11 cellular contexts compared by ENCODE assay signal in genomic region chr12:53482626-53483165, GRCh38. TPM values are rescaled to one million over a fixed set of nuclear protein-coding genes. Genes with fewer than 3 reads are reported as not detected.
DNase-seq lines count a peak whose midpoint lies in the region; FAIRE-seq and TF ChIP-seq lines count a peak whose summit lies in the region.
"Had no signal": no experiment of that assay in that cellular context is flagged by ENCODE, and none has a peak within 500 bp of the region (broad histone marks: within the 10 kb centered on the region; RNA-seq: fewer than 3 reads in every experiment).

No MANE protein-coding gene starts in this region.

- no peaks in the 10 kb centered on the region for H3K9me3 Mint-ChIP-seq in endodermal cell
- H3K9me3 Mint-ChIP-seq: CD8-positive, alpha-beta T cell had no signal

- H4K20me1 ChIP-seq in osteoblast (ENCODE audit: insufficient read depth, low read length), result peaks cover 69% of the 10 kb centered on the region

- intact Hi-C loops in lower leg skin (cut with DNase I; ENCODE audit: low total_unique reads), result no loop called here

- H3K27ac ChIP-seq in HEK293 (ENCODE audit: extremely low read depth, low read depth, low read length) (no peak overlapping the region; the same call in 1 of the 2 replicates), endodermal cell (ENCODE audit: low read depth, low read length) (no peak overlapping the region), osteoblast (ENCODE audit: low read depth, low read length) (peak overlapping the region; percentile 54)
- H3K27ac ChIP-seq: prostate gland had no signal

- H3K4me1 ChIP-seq in HEK293 (ENCODE audit: control insufficient read depth, insufficient read depth, low read length), result no peaks in the 10 kb centered on the region
- peaks cover 25% of the 10 kb centered on the region for H3K4me1 ChIP-seq in endodermal cell (ENCODE audit: control insufficient read depth, insufficient read depth, low read length)
- peaks cover 42% of the 10 kb centered on the region for H3K4me1 ChIP-seq in osteoblast (ENCODE audit: insufficient read depth, low read length)
- H3K4me1 ChIP-seq: prostate gland had no signal

- peaks cover 27 to 97% of the 10 kb centered on the region in 2 experiments for H3K36me3 ChIP-seq in HEK293 (ENCODE audit: control insufficient read depth in 2 of 2, insufficient read depth in 1 of 2, low read length in 2 of 2)
- peaks cover 92% of the 10 kb centered on the region for H3K36me3 ChIP-seq in endodermal cell (ENCODE audit: control insufficient read depth, insufficient read depth, low read length)
- H3K36me3 ChIP-seq in osteoblast (ENCODE audit: insufficient read depth, low read length), result peaks cover 98% of the 10 kb centered on the region

- CTCF ChIA-PET in HEK293 (lab: Yijun Ruan, JAX), result interaction anchor here (0.6 to 2.0 kb wide), 8 partner anchors 9 to 732 kb away, joined by 3 to 16 read pairs (median 4); no protein-coding TSS in a partner anchor

- H3K4me1 Mint-ChIP-seq in endodermal cell, result peaks cover 31% of the 10 kb centered on the region

- TF ChIP-seq CTCF in HEK293 (tag by site-specific recombination; IDR thresholded peaks at IDR 0.05), result no peak
- no peak for TF ChIP-seq CTCF in endodermal cell (conservative IDR thresholded peaks at IDR 0.05)
- no peak for TF ChIP-seq CTCF in osteoblast (IDR thresholded peaks at IDR 0.05; ENCODE audit: extremely low read depth, low read depth, low read length)
- no peak for TF ChIP-seq CTCF in lower leg skin (IDR thresholded peaks at IDR 0.05)

- no peak overlapping the region for H3K4me2 ChIP-seq in osteoblast (ENCODE audit: insufficient read depth, low read length)

- peak overlapping the region; percentile 83 for H3K27ac Mint-ChIP-seq in endodermal cell

- H3K36me3 Mint-ChIP-seq in endodermal cell (ENCODE audit: low read depth), result peaks cover 69% of the 10 kb centered on the region

- POLR2A ChIA-PET in HEK293 (lab: Yijun Ruan, JAX), result interaction anchor here (0.9 to 3.9 kb wide), 12 partner anchors 9 to 161 kb away, joined by 3 to 39 read pairs (median 6); partner anchors contain the start of genes AAAS, MAP3K12, PRR13 and SP1

- no peak overlapping the region for H3K9ac ChIP-seq in endodermal cell (ENCODE audit: extremely low read depth, low read length, poor library complexity, severe bottlenecking)

- H3K4me3 Mint-ChIP-seq in endodermal cell, result no peak overlapping the region
- H3K4me3 Mint-ChIP-seq: CD8-positive, alpha-beta T cell had no signal

- H3K79me2 ChIP-seq in osteoblast (ENCODE audit: insufficient read depth, low read length), result peaks cover 39% of the 10 kb centered on the region

- H3K27me3 Mint-ChIP-seq in endodermal cell (ENCODE audit: insufficient read depth), result no peaks in the 10 kb centered on the region

- H2AFZ ChIP-seq in osteoblast (ENCODE audit: low read length), result no peak overlapping the region

- H3K9me3 ChIP-seq in HEK293 (ENCODE audit: control insufficient read depth, insufficient read depth, low read depth, low read length) (no peaks in the 10 kb centered on the region), endodermal cell (ENCODE audit: control insufficient read depth, low read length) (no peaks in the 10 kb centered on the region), osteoblast (ENCODE audit: low read depth, low read length) (no peaks in the 10 kb centered on the region)
- H3K9me3 ChIP-seq: left lung, prostate gland had no signal

- FAIRE-seq in RCC 7860 (lab: Jason Lieb, UNC), result no peak

- DNase-seq in endodermal cell (peak; percentile 71), osteoblast (ENCODE audit: insufficient read length, low spot score, missing footprints) (peak; percentile 32), lower leg skin (ENCODE audit: low spot score in 2 of 2) (no peak), RCC 7860 (ENCODE audit: low spot score) (no peak), NCI-H1048 (lab: John Stamatoyannopoulos, UW) (no peak)
- DNase-seq: left lung, NCI-H345 had no signal

- no peaks in the 10 kb centered on the region for H3K27me3 ChIP-seq in endodermal cell (ENCODE audit: control insufficient read depth, insufficient read depth, low read length, poor library complexity, severe bottlenecking)
- H3K27me3 ChIP-seq in osteoblast (ENCODE audit: insufficient read depth, low read length), result no peaks in the 10 kb centered on the region
- H3K27me3 ChIP-seq: left lung had no signal

- H3K4me3 ChIP-seq in HEK293 (ENCODE audit: low read depth, low read length) (no peak overlapping the region), endodermal cell (ENCODE audit: low read length) (no peak overlapping the region), osteoblast (ENCODE audit: insufficient read depth, low read length) (no peak overlapping the region), lower leg skin (ENCODE audit: low read depth, poor library complexity, severe bottlenecking) (no peak overlapping the region)
- H3K4me3 ChIP-seq: left lung, prostate gland had no signal

- WGBS in endodermal cell (ENCODE audit: insufficient coverage in 1 of 2, insufficient read length in 1 of 2), 2 experiments, result 93 to 97% methylated on average over 18 of the region's 18 CpGs
- WGBS in lower leg skin, 2 donors, result 59 to 69% methylated on average over 13 to 14 of the region's 18 CpGs

- TF ChIP-seq POLR2A in lower leg skin (IDR thresholded peaks at IDR 0.05), result no peak

TF ChIP-seq in HEK293, 187 proteins besides CTCF, POLR2A, EP300 and RAD21 (continues in another document):
- TF ChIP-seq ZBTB1 (tag by site-specific recombination; IDR thresholded peaks at IDR 0.05) (no peak), EGR2 (tag by site-specific recombination; IDR thresholded peaks at IDR 0.05; ENCODE audit: low read depth) (no peak), TCF7L2 (IDR thresholded peaks at IDR 0.05; ENCODE audit: borderline replicate concordance, low read depth, low read length) (no peak), ZBTB6 (tag by site-specific recombination; IDR thresholded peaks at IDR 0.05) (no peak), ZNF404 (tag by site-specific recombination; IDR thresholded peaks at IDR 0.05) (no peak), BCL11B (tag by site-specific recombination; IDR thresholded peaks at IDR 0.05; ENCODE audit: low read depth) (no peak)
- TF ChIP-seq, protein P1, sequence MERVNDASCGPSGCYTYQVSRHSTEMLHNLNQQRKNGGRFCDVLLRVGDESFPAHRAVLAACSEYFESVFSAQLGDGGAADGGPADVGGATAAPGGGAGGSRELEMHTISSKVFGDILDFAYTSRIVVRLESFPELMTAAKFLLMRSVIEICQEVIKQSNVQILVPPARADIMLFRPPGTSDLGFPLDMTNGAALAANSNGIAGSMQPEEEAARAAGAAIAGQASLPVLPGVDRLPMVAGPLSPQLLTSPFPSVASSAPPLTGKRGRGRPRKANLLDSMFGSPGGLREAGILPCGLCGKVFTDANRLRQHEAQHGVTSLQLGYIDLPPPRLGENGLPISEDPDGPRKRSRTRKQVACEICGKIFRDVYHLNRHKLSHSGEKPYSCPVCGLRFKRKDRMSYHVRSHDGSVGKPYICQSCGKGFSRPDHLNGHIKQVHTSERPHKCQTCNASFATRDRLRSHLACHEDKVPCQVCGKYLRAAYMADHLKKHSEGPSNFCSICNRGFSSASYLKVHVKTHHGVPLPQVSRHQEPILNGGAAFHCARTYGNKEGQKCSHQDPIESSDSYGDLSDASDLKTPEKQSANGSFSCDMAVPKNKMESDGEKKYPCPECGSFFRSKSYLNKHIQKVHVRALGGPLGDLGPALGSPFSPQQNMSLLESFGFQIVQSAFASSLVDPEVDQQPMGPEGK (tag by site-specific recombination; IDR thresholded peaks at IDR 0.05), result 0 out of 2 replicates have a peak, but pooled peaks have one; percentile 40
- TF ChIP-seq, protein P2, sequence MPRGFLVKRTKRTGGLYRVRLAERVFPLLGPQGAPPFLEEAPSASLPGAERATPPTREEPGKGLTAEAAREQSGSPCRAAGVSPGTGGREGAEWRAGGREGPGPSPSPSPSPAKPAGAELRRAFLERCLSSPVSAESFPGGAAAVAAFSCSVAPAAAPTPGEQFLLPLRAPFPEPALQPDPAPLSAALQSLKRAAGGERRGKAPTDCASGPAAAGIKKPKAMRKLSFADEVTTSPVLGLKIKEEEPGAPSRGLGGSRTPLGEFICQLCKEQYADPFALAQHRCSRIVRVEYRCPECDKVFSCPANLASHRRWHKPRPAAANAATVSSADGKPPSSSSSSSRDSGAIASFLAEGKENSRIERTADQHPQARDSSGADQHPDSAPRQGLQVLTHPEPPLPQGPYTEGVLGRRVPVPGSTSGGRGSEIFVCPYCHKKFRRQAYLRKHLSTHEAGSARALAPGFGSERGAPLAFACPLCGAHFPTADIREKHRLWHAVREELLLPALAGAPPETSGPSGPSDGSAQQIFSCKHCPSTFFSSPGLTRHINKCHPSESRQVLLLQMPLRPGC (tag by site-specific recombination; IDR thresholded peaks at IDR 0.05), result no peak

RNA-seq across cellular contexts. Expression of gene MAP3K12, which starts 16.6 kb away (rescaled TPM):
- total RNA-seq in endodermal cell (1 to 10 TPM; 5.5 to 8.1 TPM), osteoblast (49.6 and 51.9 TPM in 2 replicates), lower leg skin (10 to 100 TPM in 2 of 4 donors, 1 to 10 TPM in 2; 6.4 to 12.8 (median 9.4) TPM)
- 27.5 TPM for polyA plus RNA-seq in endodermal cell (2013, experiment 1 of 2)
- polyA plus RNA-seq in endodermal cell (2013, experiment 2 of 2), result 21.6 TPM

RNA-seq across cellular contexts. Expression of gene TARBP2, which starts 18.4 kb away (rescaled TPM):
- 10 to 100 TPM; 48.4 to 60.3 TPM for total RNA-seq in endodermal cell
- polyA plus RNA-seq in endodermal cell (2013, experiment 1 of 2), result 60.9 TPM
- polyA plus RNA-seq in endodermal cell (2013, experiment 2 of 2), result 51.7 TPM
- total RNA-seq in osteoblast, result 33.0 and 35.5 TPM in 2 replicates
- total RNA-seq in lower leg skin, result 10 to 100 TPM; 25.9 to 34.1 (median 31.0) TPM

RNA-seq across cellular contexts. Expression of gene NPFF, which starts 24.6 kb away (rescaled TPM):
- not detected for total RNA-seq in endodermal cell
- 0.85 TPM for polyA plus RNA-seq in endodermal cell (2013, experiment 1 of 2)
- polyA plus RNA-seq in endodermal cell (2013, experiment 2 of 2), result not detected
- not detected in 2 replicates for total RNA-seq in osteoblast
- total RNA-seq in lower leg skin, result not detected
- total RNA-seq: CD8-positive, alpha-beta T cell; left lung; prostate gland; temporal lobe had no signal

RNA-seq across cellular contexts. Expression of gene PCBP2, which starts 30.8 kb away (rescaled TPM):
- total RNA-seq in endodermal cell (1,000 to 10,000 TPM; 1,281 to 1,338 TPM), osteoblast (247 and 293 TPM in 2 replicates), lower leg skin (100 to 1,000 TPM; 343 to 507 (median 389) TPM)
- polyA plus RNA-seq in endodermal cell (2013, experiment 1 of 2), result 1,028 TPM
- 890 TPM for polyA plus RNA-seq in endodermal cell (2013, experiment 2 of 2)

RNA-seq across cellular contexts. Expression of gene PRR13, which starts 41.2 kb away (rescaled TPM):
- 100 to 1,000 TPM; 184 to 209 TPM for total RNA-seq in endodermal cell
- polyA plus RNA-seq in endodermal cell (2013, experiment 1 of 2), result 101 TPM
- polyA plus RNA-seq in endodermal cell (2013, experiment 2 of 2), result 95.7 TPM
- total RNA-seq in osteoblast, result 55.0 and 64.2 TPM in 2 replicates
- 10 to 100 TPM; 33.2 to 62.6 (median 49.9) TPM for total RNA-seq in lower leg skin

Comparison
In these comparisons a context has a peak if more than half of its experiments do, and no peak if none do; other contexts are left out.
1. DNase-seq: peak in endodermal cell (single experiment) and osteoblast (single experiment); none in lower leg skin (0 of 2), RCC 7860 (single experiment) and NCI-H1048 (single experiment).